ENCODE assay signal across 16 cellular contexts in genomic region chr7:127589901-127590300, GRCh38. TPM values are rescaled to one million over a fixed set of nuclear protein-coding genes. Genes with fewer than 3 reads are reported as not detected.
DNase-seq lines count a peak whose midpoint lies in the region; ATAC-seq, FAIRE-seq and TF ChIP-seq lines count a peak whose summit lies in the region.
"Had no signal": no experiment of that assay in that cellular context is flagged by ENCODE, and none has a peak within 500 bp of the region (broad histone marks: within the 10 kb centered on the region; RNA-seq: fewer than 3 reads in every experiment).

No MANE protein-coding gene starts in this region.

- peaks cover 28% of the 10 kb centered on the region for H3K4me1 Mint-ChIP-seq in activated CD4-positive, alpha-beta memory T cell treated with anti-CD3 and anti-CD28 coated beads, Interleukin-2, amount 10 ng/mL, durations not matched to agents 7 days and 5 days
- peaks cover 9% of the 10 kb centered on the region for H3K4me1 Mint-ChIP-seq in type B pancreatic cell (ENCODE audit: unreplicated experiment)

- H3K36me3 ChIP-seq in HepG2 (replicated peaks in 1 of 2; ENCODE audit: control insufficient read depth in 1 of 2, insufficient read depth in 2 of 2, low read length in 2 of 2) (peaks cover 7 to 15% of the 10 kb centered on the region in 2 experiments; a peak in 4 of 5 replicates), right lobe of liver (peaks cover 0 to 22% (median 5%) of the 10 kb centered on the region in 4 donors), hepatocyte (replicated peaks; ENCODE audit: insufficient read depth, low read depth) (no peaks in the 10 kb centered on the region)
- H3K36me3 ChIP-seq: MG63 had no signal

- TF ChIP-seq CTCF in HepG2 (CRISPR knock-in tag; IDR thresholded peaks at IDR 0.05) (no peak), right lobe of liver (IDR thresholded peaks at IDR 0.05) (no peak), hepatocyte (IDR thresholded peaks at IDR 0.05; ENCODE audit: poor library complexity) (no peak), type B pancreatic cell (conservative IDR thresholded peaks at IDR 0.05) (no peak)

- H3K4me2 ChIP-seq in HepG2 (ENCODE audit: low read depth, low read length) (peak overlapping the region; percentile 69; the same call in 1 of the 2 replicates), hepatocyte (peak overlapping the region; percentile 97)

- no peak overlapping the region for H2AFZ ChIP-seq in HepG2 (ENCODE audit: low read length)
- H2AFZ ChIP-seq in hepatocyte = no peak overlapping the region

- POLR2A ChIA-PET in HepG2 (lab: Yijun Ruan, JAX) = no interaction called here
- POLR2A ChIA-PET in activated CD4-positive, alpha-beta memory T cell treated with anti-CD3 and anti-CD28 coated beads, Interleukin-2, amount 10 ng/mL, durations not matched to agents 7 days and 5 days (lab: Charles Lee) = no interaction called here

- intact Hi-C loops in HepG2 (cut with micrococcal nuclease; ENCODE audit: unreplicated experiment) (loop anchor here (2.0 to 10.0 kb wide), 3 partner anchors 39 to 195 kb away; partner anchors contain the start of genes SND1 and ZNF800), right lobe of liver (cut with DNase I) (no loop called here)

- in situ Hi-C loops in HepG2 (cut with HindIII; ENCODE audit: extremely low pct_ligation_motif_present, low pct_unique_long_range_greater_than_20kb) = loop anchor here (5.0 kb wide), 1 partner anchor 62 kb away; the partner anchor contains the start of gene SND1

- BruUV-seq in HepG2 (replicated peaks; lab: Mats Ljungman, UMichigan) = no TSS peak

- peak overlapping the region; percentile 93 for H3K4me3 Mint-ChIP-seq in activated CD4-positive, alpha-beta memory T cell treated with anti-CD3 and anti-CD28 coated beads, Interleukin-2, amount 10 ng/mL, durations not matched to agents 7 days and 5 days
- H3K4me3 Mint-ChIP-seq in type B pancreatic cell = peak overlapping the region; percentile 97

- ATAC-seq in HepG2 = no peak
- ATAC-seq in right lobe of liver = no peak
- no peak for ATAC-seq in HG02870 (IDR thresholded peaks at IDR 0.05; ENCODE audit: unreplicated experiment)
- ATAC-seq in GM19023 (IDR thresholded peaks at IDR 0.05; ENCODE audit: unreplicated experiment) = no peak

- H3K4me3 ChIP-seq in HepG2 (replicated peaks in 1 of 3; ENCODE audit: insufficient read depth in 1 of 3, low read depth in 2 of 3, low read length in 3 of 3) (no peak overlapping the region), right lobe of liver (no peak overlapping the region), hepatocyte (no peak overlapping the region)

- H3K27me3 ChIP-seq in HepG2 (ENCODE audit: control insufficient read depth in 1 of 2, insufficient read depth in 2 of 2, low read length in 2 of 2) (no peaks in the 10 kb centered on the region; a peak in 1 of 5 replicates), right lobe of liver (no peaks in the 10 kb centered on the region), hepatocyte (no peaks in the 10 kb centered on the region)
- H3K27me3 ChIP-seq: MG63, suprapubic skin had no signal

- H3K27ac Mint-ChIP-seq in activated CD4-positive, alpha-beta memory T cell treated with anti-CD3 and anti-CD28 coated beads, Interleukin-2, amount 10 ng/mL, durations not matched to agents 7 days and 5 days = peak overlapping the region; percentile 14
- H3K27ac Mint-ChIP-seq in type B pancreatic cell = peak overlapping the region; percentile 94

- no peak for DNase-seq in HepG2 (ENCODE audit: low spot score)
- no peak for DNase-seq in right lobe of liver
- no peak for DNase-seq in activated CD4-positive, alpha-beta memory T cell treated with anti-CD3 and anti-CD28 coated beads, Interleukin-2, amount 10 ng/mL, durations not matched to agents 7 days and 5 days
- no peak for DNase-seq in hepatocyte (ENCODE audit: low spot score)
- DNase-seq in type B pancreatic cell (ENCODE audit: extremely low spot score, unreplicated experiment) = no peak
- no peak for DNase-seq in iPS-NIHi7 (ENCODE audit: extremely low spot score)
- DNase-seq: MG63; NCI-H446; stimulated activated CD4-positive, alpha-beta T cell treated with anti-CD3 and anti-CD28 coated beads, Interleukin-4, amount 100 ng/mL, for 4 hours had no signal

- no peak for TF ChIP-seq RAD21 in HepG2 (CRISPR knock-in tag; IDR thresholded peaks at IDR 0.05)

- CTCF ChIA-PET in HepG2 (lab: Yijun Ruan, JAX; ENCODE audit: low intra/inter-chr PET ratio, low total read pairs) = interaction anchor here (2.7 kb wide), 1 partner anchor 39 kb away, joined by 8 read pairs; no protein-coding TSS in a partner anchor
- CTCF ChIA-PET in activated CD4-positive, alpha-beta memory T cell treated with anti-CD3 and anti-CD28 coated beads, Interleukin-2, amount 10 ng/mL, durations not matched to agents 7 days and 5 days (lab: Charles Lee) = no interaction called here

- no peaks in the 10 kb centered on the region for H3K27me3 Mint-ChIP-seq in activated CD4-positive, alpha-beta memory T cell treated with anti-CD3 and anti-CD28 coated beads, Interleukin-2, amount 10 ng/mL, durations not matched to agents 7 days and 5 days
- H3K27me3 Mint-ChIP-seq in type B pancreatic cell = peaks cover 2% of the 10 kb centered on the region

- no peak overlapping the region for H3K9ac ChIP-seq in HepG2 (ENCODE audit: insufficient read depth, low read depth, low read length)
- H3K9ac ChIP-seq: parathyroid adenoma had no signal

- no peak overlapping the region for H3K27ac ChIP-seq in HepG2 (ENCODE audit: extremely low read length, insufficient read depth, low read length)
- no peak overlapping the region for H3K27ac ChIP-seq in right lobe of liver
- H3K27ac ChIP-seq in hepatocyte = no peak overlapping the region
- H3K27ac ChIP-seq: parathyroid adenoma, suprapubic skin had no signal

- TF ChIP-seq POLR2A in HepG2 (IDR thresholded peaks at IDR 0.05; ENCODE audit: insufficient read depth in 1 of 2, low read depth in 2 of 2, low read length in 2 of 2) = no peak
- no peak for TF ChIP-seq POLR2A in right lobe of liver (IDR thresholded peaks at IDR 0.05)

- H3K9me3 Mint-ChIP-seq in activated CD4-positive, alpha-beta memory T cell treated with anti-CD3 and anti-CD28 coated beads, Interleukin-2, amount 10 ng/mL, durations not matched to agents 7 days and 5 days = no peaks in the 10 kb centered on the region
- H3K9me3 Mint-ChIP-seq in type B pancreatic cell = no peaks in the 10 kb centered on the region

- FAIRE-seq in HepG2 (lab: Jason Lieb, UNC) = no peak
- FAIRE-seq: GM12891, islet of Langerhans had no signal

- H3K79me2 ChIP-seq in HepG2 (ENCODE audit: insufficient read depth, low read length) = peaks cover under 1% of the 10 kb centered on the region
- peaks cover 20% of the 10 kb centered on the region for H3K79me2 ChIP-seq in hepatocyte

- H3K9me3 ChIP-seq in HepG2 (ENCODE audit: low read length) (no peaks in the 10 kb centered on the region), right lobe of liver (no peaks in the 10 kb centered on the region), hepatocyte (ENCODE audit: low read depth) (no peaks in the 10 kb centered on the region)
- H3K9me3 ChIP-seq: MG63, suprapubic skin had no signal

- H3K36me3 Mint-ChIP-seq in activated CD4-positive, alpha-beta memory T cell treated with anti-CD3 and anti-CD28 coated beads, Interleukin-2, amount 10 ng/mL, durations not matched to agents 7 days and 5 days (ENCODE audit: low read depth) = peaks cover 27% of the 10 kb centered on the region
- H3K36me3 Mint-ChIP-seq in type B pancreatic cell = peaks cover 10% of the 10 kb centered on the region

- TF ChIP-seq EP300 in HepG2 (IDR thresholded peaks at IDR 0.05; ENCODE audit: low read depth in 2 of 2, low read length in 2 of 2) (no peak), HepG2 (CRISPR knock-in tag; IDR thresholded peaks at IDR 0.05; ENCODE audit: borderline replicate concordance) (no peak)

- WGBS in HepG2 (ENCODE audit: low lambda C conversion rate) = 91% methylated on average over 3 of the region's 3 CpGs
- 64% methylated on average over 1 of the region's 3 CpGs for WGBS in right lobe of liver (ENCODE audit: insufficient coverage, low coverage, low lambda C conversion rate, missing lambda C conversion rate)
- 95% methylated on average over 3 of the region's 3 CpGs for WGBS in hepatocyte (ENCODE audit: low lambda C conversion rate, missing lambda C conversion rate)

- H4K20me1 ChIP-seq in HepG2 (ENCODE audit: insufficient read depth, low read length) (no peaks in the 10 kb centered on the region), hepatocyte (ENCODE audit: insufficient read depth, poor library complexity, severe bottlenecking) (peaks cover 8% of the 10 kb centered on the region)

- H3K9me2 ChIP-seq in hepatocyte (replicated peaks; ENCODE audit: insufficient read depth) = no peaks in the 10 kb centered on the region

- peaks cover 38% of the 10 kb centered on the region for H3K4me1 ChIP-seq in HepG2 (ENCODE audit: insufficient read depth, low read length)
- H3K4me1 ChIP-seq in right lobe of liver = peaks cover 0 to 21% (median 7%) of the 10 kb centered on the region in 4 donors
- H3K4me1 ChIP-seq in hepatocyte (ENCODE audit: insufficient read depth) = peaks cover 11% of the 10 kb centered on the region

RNA-seq across cellular contexts. Expression of gene ARF5, which starts 1.7 kb away (rescaled TPM):
- total RNA-seq in HepG2 (2016; rRNA removed; fragmentation: Illumina TruSeq; extraction: Trizol) (91.4 and 109 TPM in 2 replicates), right lobe of liver (100 to 1,000 TPM in 1 of 6 experiments, 10 to 100 TPM in 5; 51.7 to 105 (median 60.8) TPM), hepatocyte (194 and 243 TPM in 2 replicates), type B pancreatic cell (ENCODE audit: low replicate concordance) (189 and 190 TPM in 2 replicates)
- total RNA-seq in HepG2 (2016; cell fraction: cytosol; rRNA removed; fragmentation: Illumina TruSeq; extraction: Trizol; ENCODE audit: low read depth) = 58.0 and 67.8 TPM in 2 replicates
- 93.2 and 123 TPM in 2 replicates for total RNA-seq in HepG2 (2016; cell fraction: insoluble cytoplasmic fraction; rRNA removed; fragmentation: Illumina TruSeq; extraction: Trizol)
- 81.4 and 93.0 TPM in 2 replicates for total RNA-seq in HepG2 (2016; cell fraction: membrane; rRNA removed; fragmentation: Illumina TruSeq; extraction: Trizol)
- total RNA-seq in HepG2 (2016; cell fraction: nucleus; rRNA removed; fragmentation: Illumina TruSeq; extraction: Trizol) = 56.8 and 68.2 TPM in 2 replicates
- polyA plus RNA-seq in HepG2 (2011; rRNA removed) (135 and 140 TPM in 2 replicates), hepatocyte (237 and 289 TPM in 2 replicates)
- polyA plus RNA-seq in HepG2 (2011; cell fraction: cytosol; rRNA removed) = 137 and 195 TPM in 2 replicates
- polyA plus RNA-seq in HepG2 (2011; cell fraction: nucleus; rRNA removed) = 91.2 and 100 TPM in 2 replicates
- 62.4 and 85.6 TPM in 2 replicates for polyA plus RNA-seq in HepG2 (2012)
- 87.4 and 101 TPM in 2 replicates for polyA plus RNA-seq in HepG2 (2016; cell fraction: cytosol; fragmentation: Illumina TruSeq; extraction: Trizol; ENCODE audit: low read depth)
- 119 and 134 TPM in 2 replicates for polyA plus RNA-seq in HepG2 (2016; cell fraction: insoluble cytoplasmic fraction; fragmentation: Illumina TruSeq; extraction: Trizol; ENCODE audit: low read depth)
- 90.2 and 107 TPM in 2 replicates for polyA plus RNA-seq in HepG2 (2016; cell fraction: membrane; fragmentation: Illumina TruSeq; extraction: Trizol; ENCODE audit: low read depth)
- polyA plus RNA-seq in HepG2 (2016; cell fraction: nucleus; fragmentation: Illumina TruSeq; extraction: Trizol; ENCODE audit: insufficient read depth, low read depth) = 144 and 151 TPM in 2 replicates
- 60.5 and 88.3 TPM in 2 replicates for polyA minus RNA-seq in HepG2 (2011; rRNA and poly(A)+ RNA removed; ENCODE audit: low replicate concordance)
- polyA minus RNA-seq in HepG2 (2011; cell fraction: cytosol; rRNA and poly(A)+ RNA removed) = 29.7 and 35.1 TPM in 2 replicates
- 20.3 and 21.4 TPM in 2 replicates for polyA minus RNA-seq in HepG2 (2011; cell fraction: nucleus; rRNA and poly(A)+ RNA removed)
- 100 to 1,000 TPM; 133 to 142 TPM for total RNA-seq in activated CD4-positive, alpha-beta memory T cell treated with anti-CD3 and anti-CD28 coated beads, Interleukin-2, amount 10 ng/mL, durations not matched to agents 7 days and 5 days

RNA-seq across cellular contexts. Expression of gene FSCN3, which starts 3.6 kb away (rescaled TPM):
- total RNA-seq in HepG2 (2016; rRNA removed; fragmentation: Illumina TruSeq; extraction: Trizol) (0.24 TPM in 1 of 2 replicates, not detected in the other), right lobe of liver (1 to 10 TPM in 2 of 6 experiments, under 1 TPM in 1, not detected in 3; 0.68 to 1.5 (median 1.2) TPM), hepatocyte (0.96 and 1.7 TPM in 2 replicates), type B pancreatic cell (ENCODE audit: low replicate concordance) (1.4 and 1.6 TPM in 2 replicates)
- total RNA-seq in HepG2 (2016; cell fraction: cytosol; rRNA removed; fragmentation: Illumina TruSeq; extraction: Trizol; ENCODE audit: low read depth) = 3.3 and 3.5 TPM in 2 replicates
- total RNA-seq in HepG2 (2016; cell fraction: insoluble cytoplasmic fraction; rRNA removed; fragmentation: Illumina TruSeq; extraction: Trizol) = 0.37 TPM in 1 of 2 replicates, not detected in the other
- total RNA-seq in HepG2 (2016; cell fraction: membrane; rRNA removed; fragmentation: Illumina TruSeq; extraction: Trizol) = not detected in 2 replicates
- total RNA-seq in HepG2 (2016; cell fraction: nucleus; rRNA removed; fragmentation: Illumina TruSeq; extraction: Trizol) = 0.97 and 1.4 TPM in 2 replicates
- polyA plus RNA-seq in HepG2 (2011; rRNA removed) (0.17 and 0.24 TPM in 2 replicates), hepatocyte (not detected in 2 replicates)
- 0.28 and 0.44 TPM in 2 replicates for polyA plus RNA-seq in HepG2 (2011; cell fraction: cytosol; rRNA removed)
- polyA plus RNA-seq in HepG2 (2011; cell fraction: nucleus; rRNA removed) = 0.29 and 0.54 TPM in 2 replicates
- not detected in 2 replicates for polyA plus RNA-seq in HepG2 (2012)
- polyA plus RNA-seq in HepG2 (2016; cell fraction: cytosol; fragmentation: Illumina TruSeq; extraction: Trizol; ENCODE audit: low read depth) = not detected in 2 replicates
- not detected in 2 replicates for polyA plus RNA-seq in HepG2 (2016; cell fraction: insoluble cytoplasmic fraction; fragmentation: Illumina TruSeq; extraction: Trizol; ENCODE audit: low read depth)
- polyA plus RNA-seq in HepG2 (2016; cell fraction: membrane; fragmentation: Illumina TruSeq; extraction: Trizol; ENCODE audit: low read depth) = not detected in 2 replicates
- not detected in 2 replicates for polyA plus RNA-seq in HepG2 (2016; cell fraction: nucleus; fragmentation: Illumina TruSeq; extraction: Trizol; ENCODE audit: insufficient read depth, low read depth)
- polyA minus RNA-seq in HepG2 (2011; rRNA and poly(A)+ RNA removed; ENCODE audit: low replicate concordance) = 1.0 and 1.8 TPM in 2 replicates
- not detected in 2 replicates for polyA minus RNA-seq in HepG2 (2011; cell fraction: cytosol; rRNA and poly(A)+ RNA removed)
- polyA minus RNA-seq in HepG2 (2011; cell fraction: nucleus; rRNA and poly(A)+ RNA removed) = 1.9 and 2.7 TPM in 2 replicates
- total RNA-seq in activated CD4-positive, alpha-beta memory T cell treated with anti-CD3 and anti-CD28 coated beads, Interleukin-2, amount 10 ng/mL, durations not matched to agents 7 days and 5 days = 1 to 10 TPM in 1 of 2 experiments, under 1 TPM in 1; 0.98 to 1.2 TPM

RNA-seq across cellular contexts. Expression of gene GCC1, which starts 4.5 kb away (rescaled TPM):
- total RNA-seq in HepG2 (2016; rRNA removed; fragmentation: Illumina TruSeq; extraction: Trizol) = 15.3 and 17.4 TPM in 2 replicates
- 1.1 and 1.3 TPM in 2 replicates for total RNA-seq in HepG2 (2016; cell fraction: cytosol; rRNA removed; fragmentation: Illumina TruSeq; extraction: Trizol; ENCODE audit: low read depth)
- 15.1 and 16.2 TPM in 2 replicates for total RNA-seq in HepG2 (2016; cell fraction: insoluble cytoplasmic fraction; rRNA removed; fragmentation: Illumina TruSeq; extraction: Trizol)
- total RNA-seq in HepG2 (2016; cell fraction: membrane; rRNA removed; fragmentation: Illumina TruSeq; extraction: Trizol) = 5.5 and 6.0 TPM in 2 replicates
- 11.1 and 12.7 TPM in 2 replicates for total RNA-seq in HepG2 (2016; cell fraction: nucleus; rRNA removed; fragmentation: Illumina TruSeq; extraction: Trizol)
- polyA plus RNA-seq in HepG2 (2011; rRNA removed) = 2.5 and 3.7 TPM in 2 replicates
- polyA plus RNA-seq in HepG2 (2011; cell fraction: cytosol; rRNA removed) = 2.9 and 3.6 TPM in 2 replicates
- polyA plus RNA-seq in HepG2 (2011; cell fraction: nucleus; rRNA removed) = 3.9 and 4.0 TPM in 2 replicates
- polyA plus RNA-seq in HepG2 (2012) = 6.1 and 8.3 TPM in 2 replicates
- 0.40 and 0.53 TPM in 2 replicates for polyA plus RNA-seq in HepG2 (2016; cell fraction: cytosol; fragmentation: Illumina TruSeq; extraction: Trizol; ENCODE audit: low read depth)
- polyA plus RNA-seq in HepG2 (2016; cell fraction: insoluble cytoplasmic fraction; fragmentation: Illumina TruSeq; extraction: Trizol; ENCODE audit: low read depth) = 9.9 TPM in 2 replicates
- polyA plus RNA-seq in HepG2 (2016; cell fraction: membrane; fragmentation: Illumina TruSeq; extraction: Trizol; ENCODE audit: low read depth) = 2.0 TPM in 2 replicates
- polyA plus RNA-seq in HepG2 (2016; cell fraction: nucleus; fragmentation: Illumina TruSeq; extraction: Trizol; ENCODE audit: insufficient read depth, low read depth) = 7.0 and 7.4 TPM in 2 replicates
- polyA minus RNA-seq in HepG2 (2011; rRNA and poly(A)+ RNA removed; ENCODE audit: low replicate concordance) = 9.4 and 12.7 TPM in 2 replicates
- 4.7 and 7.7 TPM in 2 replicates for polyA minus RNA-seq in HepG2 (2011; cell fraction: cytosol; rRNA and poly(A)+ RNA removed)
- polyA minus RNA-seq in HepG2 (2011; cell fraction: nucleus; rRNA and poly(A)+ RNA removed) = 12.1 and 12.8 TPM in 2 replicates
- 10 to 100 TPM in 3 of 6 experiments, 1 to 10 TPM in 3; 9.4 to 11.7 (median 10.0) TPM for total RNA-seq in right lobe of liver
- 10 to 100 TPM; 22.0 to 22.4 TPM for total RNA-seq in activated CD4-positive, alpha-beta memory T cell treated with anti-CD3 and anti-CD28 coated beads, Interleukin-2, amount 10 ng/mL, durations not matched to agents 7 days and 5 days
- total RNA-seq in hepatocyte = 15.4 TPM in 2 replicates
- 12.3 and 13.0 TPM in 2 replicates for polyA plus RNA-seq in hepatocyte
- total RNA-seq in type B pancreatic cell (ENCODE audit: low replicate concordance) = 15.6 and 21.4 TPM in 2 replicates

RNA-seq across cellular contexts. Expression of gene PAX4, which starts 28.0 kb away (rescaled TPM):
- total RNA-seq in HepG2 (2016; rRNA removed; fragmentation: Illumina TruSeq; extraction: Trizol) = not detected in 2 replicates
- total RNA-seq in HepG2 (2016; cell fraction: cytosol; rRNA removed; fragmentation: Illumina TruSeq; extraction: Trizol; ENCODE audit: low read depth) = not detected in 2 replicates
- total RNA-seq in HepG2 (2016; cell fraction: insoluble cytoplasmic fraction; rRNA removed; fragmentation: Illumina TruSeq; extraction: Trizol) = not detected in 2 replicates
- not detected in 2 replicates for total RNA-seq in HepG2 (2016; cell fraction: membrane; rRNA removed; fragmentation: Illumina TruSeq; extraction: Trizol)
- not detected in 2 replicates for total RNA-seq in HepG2 (2016; cell fraction: nucleus; rRNA removed; fragmentation: Illumina TruSeq; extraction: Trizol)
- not detected in 2 replicates for polyA plus RNA-seq in HepG2 (2011; rRNA removed)
- polyA plus RNA-seq in HepG2 (2011; cell fraction: cytosol; rRNA removed) = not detected in 2 replicates
- polyA plus RNA-seq in HepG2 (2011; cell fraction: nucleus; rRNA removed) = not detected in 2 replicates
- polyA plus RNA-seq in HepG2 (2012) = not detected in 2 replicates
- not detected in 2 replicates for polyA plus RNA-seq in HepG2 (2016; cell fraction: cytosol; fragmentation: Illumina TruSeq; extraction: Trizol; ENCODE audit: low read depth)
- not detected in 2 replicates for polyA plus RNA-seq in HepG2 (2016; cell fraction: insoluble cytoplasmic fraction; fragmentation: Illumina TruSeq; extraction: Trizol; ENCODE audit: low read depth)
- polyA plus RNA-seq in HepG2 (2016; cell fraction: membrane; fragmentation: Illumina TruSeq; extraction: Trizol; ENCODE audit: low read depth) = not detected in 2 replicates
- not detected in 2 replicates for polyA plus RNA-seq in HepG2 (2016; cell fraction: nucleus; fragmentation: Illumina TruSeq; extraction: Trizol; ENCODE audit: insufficient read depth, low read depth)
- polyA minus RNA-seq in HepG2 (2011; rRNA and poly(A)+ RNA removed; ENCODE audit: low replicate concordance) = not detected in 2 replicates
- not detected in 2 replicates for polyA minus RNA-seq in HepG2 (2011; cell fraction: cytosol; rRNA and poly(A)+ RNA removed)
- polyA minus RNA-seq in HepG2 (2011; cell fraction: nucleus; rRNA and poly(A)+ RNA removed) = not detected in 2 replicates
- total RNA-seq in right lobe of liver = not detected
- total RNA-seq in activated CD4-positive, alpha-beta memory T cell treated with anti-CD3 and anti-CD28 coated beads, Interleukin-2, amount 10 ng/mL, durations not matched to agents 7 days and 5 days = not detected
- 0.24 and 0.30 TPM in 2 replicates for total RNA-seq in hepatocyte
- 0.65 and 0.66 TPM in 2 replicates for polyA plus RNA-seq in hepatocyte
- total RNA-seq in type B pancreatic cell (ENCODE audit: low replicate concordance) = 3.4 and 14.9 TPM in 2 replicates
- total RNA-seq: fibroblast of lung, suprapubic skin had no signal
- polyA plus RNA-seq: fibroblast of lung had no signal
